ENCODE assay signal across 23 cellular contexts in the genomic region with DNA sequence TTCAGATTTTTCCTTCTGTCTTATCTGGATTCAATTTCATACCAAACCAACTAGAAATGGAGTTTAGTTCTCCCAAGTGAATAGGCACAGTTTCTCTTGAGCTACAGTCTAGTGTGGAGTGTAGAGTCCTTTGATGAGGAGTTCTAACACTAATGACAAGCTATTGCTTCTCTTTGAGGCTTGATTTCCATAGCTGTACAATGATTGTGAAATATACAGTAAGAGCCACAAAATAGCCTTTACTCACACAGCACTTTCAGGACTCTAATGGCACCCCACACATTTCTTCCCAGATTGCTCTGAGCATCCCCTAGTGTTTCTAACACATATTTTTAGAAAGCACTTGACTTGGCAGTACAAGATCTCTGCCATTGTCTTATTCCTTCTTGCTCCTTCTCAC.
DNase-seq lines count a peak whose midpoint lies in the region; ATAC-seq and TF ChIP-seq lines count a peak whose summit lies in the region.
"Had no signal": no experiment of that assay in that cellular context is flagged by ENCODE, and none has a peak within 500 bp of the region (broad histone marks: within the 10 kb centered on the region; RNA-seq: fewer than 3 reads in every experiment).

No MANE protein-coding gene starts in this region.

- H3K4me2 ChIP-seq in BLaER1 (peak overlapping the region; percentile 72), IMR-90 (ENCODE audit: low read depth, low read length) (no peak overlapping the region), smooth muscle cell (peak overlapping the region; percentile 6)
- H3K4me2 ChIP-seq: A549, GM23338 had no signal

- intact Hi-C loops in IMR-90 (cut with micrococcal nuclease) = no loop called here

- no peak overlapping the region for H4K91ac ChIP-seq in IMR-90 (ENCODE audit: insufficient read depth, low read depth, low read length)

- H3K4me1 ChIP-seq in BLaER1 = peaks cover 22% of the 10 kb centered on the region
- no peaks in the 10 kb centered on the region for H3K4me1 ChIP-seq in IMR-90 (ENCODE audit: control insufficient read depth, insufficient read depth, low read length)
- H3K4me1 ChIP-seq in smooth muscle cell (ENCODE audit: low read depth) = peaks cover 16% of the 10 kb centered on the region
- H3K4me1 ChIP-seq: A549, Caco-2 had no signal

- H3K9ac ChIP-seq in BLaER1 (no peak overlapping the region), IMR-90 (ENCODE audit: low read depth, low read length) (no peak overlapping the region), smooth muscle cell (ENCODE audit: low read depth) (no peak overlapping the region)

- H3K56ac ChIP-seq in IMR-90 (ENCODE audit: extremely low read depth, insufficient read depth, low read length) = no peak overlapping the region

- no peak overlapping the region for H2AK9ac ChIP-seq in IMR-90 (replicated peaks; ENCODE audit: low read depth, low read length, poor library complexity)

- peaks cover 7% of the 10 kb centered on the region for H3F3A ChIP-seq in smooth muscle cell (ENCODE audit: low read depth)

- H3K14ac ChIP-seq in IMR-90 (replicated peaks; ENCODE audit: low read depth, low read length) = no peak overlapping the region

- no peak for TF ChIP-seq CTCF in IMR-90 (conservative IDR thresholded peaks at IDR 0.05; ENCODE audit: low read depth, low read length)
- TF ChIP-seq CTCF in nephron progenitor cell (IDR thresholded peaks at IDR 0.05) = no peak
- TF ChIP-seq CTCF in smooth muscle cell (IDR thresholded peaks at IDR 0.05; ENCODE audit: borderline replicate concordance, insufficient read depth, poor library complexity, severe bottlenecking) = no peak

- no peak overlapping the region for H4K8ac ChIP-seq in IMR-90 (ENCODE audit: low read depth in 2 of 2, low read length in 2 of 2)

- H4K5ac ChIP-seq in IMR-90 (ENCODE audit: low read depth, low read length) = no peak overlapping the region

- in situ Hi-C loops in IMR-90 (cut with MboI; ENCODE audit: low sequenced_read_pairs) = no loop called here

- POLR2A ChIA-PET in IMR-90 (lab: Charles Lee; ENCODE audit: unreplicated experiment) = no interaction called here

- H2BK20ac ChIP-seq in IMR-90 (ENCODE audit: low read depth, low read length) = no peak overlapping the region

- no peak overlapping the region for H3K4ac ChIP-seq in IMR-90 (ENCODE audit: low read depth, low read length)

- no peak for ATAC-seq in IMR-90 (ENCODE audit: low read depth)
- no peak for ATAC-seq in stimulated activated effector memory CD8-positive, alpha-beta T cell treated with anti-CD3 and anti-CD28 coated beads, Interleukin-12 subunit alpha, Interleukin-12 subunit beta, amount 100 ng/mL, for 72 hours
- ATAC-seq: A549; CD8-positive, alpha-beta T cell; GM12878; GM23338; HCT116 had no signal

- H3K4me3 ChIP-seq in BLaER1 (no peak overlapping the region), IMR-90 (ENCODE audit: insufficient read depth, low read depth, low read length) (no peak overlapping the region), smooth muscle cell (no peak overlapping the region)
- H3K4me3 ChIP-seq: A549, GM12878, GM23338 had no signal

- H3K27me3 Mint-ChIP-seq in nephron progenitor cell (ENCODE audit: low read depth, poor library complexity) = peaks cover 8% of the 10 kb centered on the region
- H3K27me3 Mint-ChIP-seq: CD4-positive, CD25-positive, alpha-beta regulatory T cell had no signal

- H3K9me3 ChIP-seq in BLaER1 (no peaks in the 10 kb centered on the region), IMR-90 (ENCODE audit: control insufficient read depth, insufficient read depth, low read length) (no peaks in the 10 kb centered on the region), smooth muscle cell (replicated peaks; ENCODE audit: low read depth) (no peaks in the 10 kb centered on the region)
- H3K9me3 ChIP-seq: BE2C, Caco-2 had no signal

- H3K36me3 Mint-ChIP-seq in nephron progenitor cell (ENCODE audit: low read depth) = no peaks in the 10 kb centered on the region
- H3K36me3 Mint-ChIP-seq in stimulated activated effector memory CD8-positive, alpha-beta T cell treated with anti-CD3 and anti-CD28 coated beads, Interleukin-12 subunit alpha, Interleukin-12 subunit beta, amount 100 ng/mL, for 72 hours = no peaks in the 10 kb centered on the region
- H3K36me3 Mint-ChIP-seq: CD4-positive, CD25-positive, alpha-beta regulatory T cell; CD8-positive, alpha-beta T cell had no signal

- H2AK5ac ChIP-seq in IMR-90 (ENCODE audit: low read depth, low read length) = no peak overlapping the region

- H3K23ac ChIP-seq in IMR-90 (ENCODE audit: low read depth, low read length) = no peak overlapping the region

- no peaks in the 10 kb centered on the region for H3K27me3 ChIP-seq in BLaER1
- peaks cover 2% of the 10 kb centered on the region for H3K27me3 ChIP-seq in IMR-90 (ENCODE audit: control insufficient read depth, insufficient read depth, low read length)
- H3K27me3 ChIP-seq in smooth muscle cell (ENCODE audit: low read depth) = no peaks in the 10 kb centered on the region
- H3K27me3 ChIP-seq: BE2C had no signal

- no peak overlapping the region for H2BK15ac ChIP-seq in IMR-90 (ENCODE audit: low read depth, low read length)

- DNase-seq in IMR-90 (no peak), nephron progenitor cell (no peak), smooth muscle cell (lab: John Stamatoyannopoulos, UW; ENCODE audit: unreplicated experiment) (no peak), mucosa of gallbladder (ENCODE audit: low spot score) (no peak), HT-29 (ENCODE audit: low spot score) (no peak)
- DNase-seq in stimulated activated effector memory CD8-positive, alpha-beta T cell treated with anti-CD3 and anti-CD28 coated beads, Interleukin-12 subunit alpha, Interleukin-12 subunit beta, amount 100 ng/mL, for 72 hours (ENCODE audit: low spot score in 2 of 2) = no peak
- DNase-seq: 8988T; ACHN; AML-193; BE2C; Caco-2; CD4-positive, CD25-positive, alpha-beta regulatory T cell; CD8-positive, alpha-beta T cell; DMS79; EL; GDM1; H9 had no signal

- TF ChIP-seq POLR2A in IMR-90 (IDR thresholded peaks at IDR 0.05; ENCODE audit: low read depth, low read length) = no peak

- H3K36me3 ChIP-seq in BLaER1 (no peaks in the 10 kb centered on the region), IMR-90 (ENCODE audit: control insufficient read depth, insufficient read depth, low read length) (no peaks in the 10 kb centered on the region), smooth muscle cell (ENCODE audit: low read depth) (no peaks in the 10 kb centered on the region)
- H3K36me3 ChIP-seq: BE2C had no signal

- H4K20me1 ChIP-seq in BLaER1 = no peaks in the 10 kb centered on the region
- H4K20me1 ChIP-seq in IMR-90 (ENCODE audit: insufficient read depth, low read length) = no peaks in the 10 kb centered on the region
- no peaks in the 10 kb centered on the region for H4K20me1 ChIP-seq in smooth muscle cell (ENCODE audit: low read depth)

- H2BK5ac ChIP-seq in IMR-90 (ENCODE audit: low read depth, low read length, poor library complexity, severe bottlenecking) = no peak overlapping the region

- H3K4me3 Mint-ChIP-seq in nephron progenitor cell = no peak overlapping the region
- H3K4me3 Mint-ChIP-seq in stimulated activated effector memory CD8-positive, alpha-beta T cell treated with anti-CD3 and anti-CD28 coated beads, Interleukin-12 subunit alpha, Interleukin-12 subunit beta, amount 100 ng/mL, for 72 hours = no peak overlapping the region
- H3K4me3 Mint-ChIP-seq: CD8-positive, alpha-beta T cell; GM23338; H9 had no signal

- CTCF ChIA-PET in IMR-90 (lab: Yijun Ruan, JAX) = no interaction called here

- peak overlapping the region; percentile 55 for H3K27ac Mint-ChIP-seq in nephron progenitor cell
- no peak overlapping the region for H3K27ac Mint-ChIP-seq in stimulated activated effector memory CD8-positive, alpha-beta T cell treated with anti-CD3 and anti-CD28 coated beads, Interleukin-12 subunit alpha, Interleukin-12 subunit beta, amount 100 ng/mL, for 72 hours
- H3K27ac Mint-ChIP-seq: CD4-positive, CD25-positive, alpha-beta regulatory T cell; CD8-positive, alpha-beta T cell; GM23338 had no signal

- no TSS peak for BruUV-seq in IMR-90 (replicated peaks; lab: Mats Ljungman, UMichigan)

- no peak for TF ChIP-seq RAD21 in IMR-90 (IDR thresholded peaks at IDR 0.05; ENCODE audit: low read length)

- dilution Hi-C loops in IMR-90 (cut with HindIII; ENCODE audit: low sequenced_read_pairs, unreplicated experiment) = no loop called here

- no peak overlapping the region for H2AFZ ChIP-seq in IMR-90 (replicated peaks; ENCODE audit: low read length, poor library complexity)
- peak overlapping the region; percentile 28 for H2AFZ ChIP-seq in smooth muscle cell (ENCODE audit: low read depth)
- H2AFZ ChIP-seq: GM23338 had no signal

- H3K9me1 ChIP-seq in IMR-90 (ENCODE audit: insufficient read depth, low read length) = no peaks in the 10 kb centered on the region

- no peaks in the 10 kb centered on the region for H3K79me1 ChIP-seq in IMR-90 (ENCODE audit: low read depth in 1 of 2, low read length in 2 of 2)

- no peaks in the 10 kb centered on the region for H3K4me1 Mint-ChIP-seq in nephron progenitor cell
- H3K4me1 Mint-ChIP-seq in stimulated activated effector memory CD8-positive, alpha-beta T cell treated with anti-CD3 and anti-CD28 coated beads, Interleukin-12 subunit alpha, Interleukin-12 subunit beta, amount 100 ng/mL, for 72 hours = no peaks in the 10 kb centered on the region
- H3K4me1 Mint-ChIP-seq: CD4-positive, CD25-positive, alpha-beta regulatory T cell had no signal

- no peaks in the 10 kb centered on the region for H3K9me3 Mint-ChIP-seq in nephron progenitor cell
- peaks cover 19% of the 10 kb centered on the region for H3K9me3 Mint-ChIP-seq in stimulated activated effector memory CD8-positive, alpha-beta T cell treated with anti-CD3 and anti-CD28 coated beads, Interleukin-12 subunit alpha, Interleukin-12 subunit beta, amount 100 ng/mL, for 72 hours
- H3K9me3 Mint-ChIP-seq: GM23338, H9 had no signal

- no peaks in the 10 kb centered on the region for H3K79me2 ChIP-seq in smooth muscle cell (ENCODE audit: low read depth)

- H3K27ac ChIP-seq in BLaER1 (0 out of 2 replicates have a peak overlapping the region, but pooled peaks have one; percentile 10), IMR-90 (ENCODE audit: insufficient read depth, low read length) (no peak overlapping the region), smooth muscle cell (ENCODE audit: low read depth) (no peak overlapping the region)
- H3K27ac ChIP-seq: A549, C4-2B had no signal

- H3K18ac ChIP-seq in IMR-90 (ENCODE audit: low read depth, low read length) = no peak overlapping the region

- no peak overlapping the region for H2BK120ac ChIP-seq in IMR-90 (ENCODE audit: low read depth, low read length)

TF ChIP-seq in IMR-90, 13 proteins besides CTCF, POLR2A, EP300 and RAD21:
- TF ChIP-seq CEBPB (IDR thresholded peaks at IDR 0.05; ENCODE audit: low read depth, low read length) = 0 out of 2 replicates have a peak, but pooled peaks have one; percentile 42
- TF ChIP-seq BHLHE40 (IDR thresholded peaks at IDR 0.05; ENCODE audit: low read depth, low read length) = no peak
TF ChIP-seq in IMR-90: peak in this region for 1.
